10 cellular contexts compared by ENCODE assay signal in genomic region chr20:3900187-3900604, GRCh38. TPM values are rescaled to one million over a fixed set of nuclear protein-coding genes. Genes with fewer than 3 reads are reported as not detected.
DNase-seq lines count a peak whose midpoint lies in the region; ATAC-seq and TF ChIP-seq lines count a peak whose summit lies in the region.
"Had no signal": no experiment of that assay in that cellular context is flagged by ENCODE, and none has a peak within 500 bp of the region (broad histone marks: within the 10 kb centered on the region; RNA-seq: fewer than 3 reads in every experiment).

No MANE protein-coding gene starts in this region.

- H3K27me3 ChIP-seq in left ventricle myocardium inferior (ENCODE audit: low read depth) = no peaks in the 10 kb centered on the region
- H3K27me3 ChIP-seq in PC-9 (ENCODE audit: insufficient read depth, low read depth) = no peaks in the 10 kb centered on the region

- ATAC-seq in Right ventricle myocardium inferior (peak; percentile 18), HG03354 (IDR thresholded peaks at IDR 0.05; ENCODE audit: poor library complexity, severe bottlenecking, unreplicated experiment) (no peak)

- H3F3A ChIP-seq in PC-9 (ENCODE audit: insufficient read depth, low read depth) = peaks cover 56% of the 10 kb centered on the region

- peaks cover 90% of the 10 kb centered on the region for H3K4me1 ChIP-seq in left ventricle myocardium inferior
- H3K4me1 ChIP-seq in PC-9 (replicated peaks; ENCODE audit: insufficient read depth) = peaks cover 17% of the 10 kb centered on the region

- no peaks in the 10 kb centered on the region for H3K9me3 Mint-ChIP-seq in type B pancreatic cell

- H3K4me1 Mint-ChIP-seq in type B pancreatic cell (ENCODE audit: unreplicated experiment) = peaks cover 38% of the 10 kb centered on the region

- POLR2A ChIA-PET in PC-9 (lab: Charles Lee; ENCODE audit: unreplicated experiment) = no interaction called here

- no peak overlapping the region for H2AFZ ChIP-seq in PC-9

- H3K79me2 ChIP-seq in PC-9 (ENCODE audit: low read depth) = peaks cover 100% of the 10 kb centered on the region

- no TSS peak for BruUV-seq in PC-9 (replicated peaks; lab: Mats Ljungman, UMichigan)

- no peaks in the 10 kb centered on the region for H3K9me2 ChIP-seq in PC-9 (ENCODE audit: insufficient read depth)

- H3K36me3 Mint-ChIP-seq in type B pancreatic cell = peaks cover 5% of the 10 kb centered on the region

- H3K4me3 ChIP-seq in left ventricle myocardium inferior (no peak overlapping the region), PC-9 (no peak overlapping the region)

- H3K36me3 ChIP-seq in left ventricle myocardium inferior (no peaks in the 10 kb centered on the region), PC-9 (ENCODE audit: low read depth) (0 out of 2 replicates have a peak, but pooled peaks cover 10% of the 10 kb centered on the region)

- H3K27ac Mint-ChIP-seq in type B pancreatic cell = peak overlapping the region; percentile 7

- intact Hi-C loops in Right ventricle myocardium inferior (cut with DNase I) = no loop called here
- intact Hi-C loops in left ventricle myocardium inferior (cut with micrococcal nuclease) = no loop called here
- intact Hi-C loops in PC-9 (cut with micrococcal nuclease; ENCODE audit: unreplicated experiment) = no loop called here

- no peak for TF ChIP-seq CTCF in left ventricle myocardium inferior (IDR thresholded peaks at IDR 0.05; ENCODE audit: borderline replicate concordance)
- no peak for TF ChIP-seq CTCF in PC-9 (conservative IDR thresholded peaks at IDR 0.05)
- no peak for TF ChIP-seq CTCF in type B pancreatic cell (conservative IDR thresholded peaks at IDR 0.05)

- DNase-seq in Right ventricle myocardium inferior (ENCODE audit: missing footprints) (no peak), left ventricle myocardium inferior (no peak), PC-9 (no peak), epithelial cell of prostate (ENCODE audit: low read depth, low spot score) (no peak), type B pancreatic cell (ENCODE audit: extremely low spot score, unreplicated experiment) (no peak), AG20443 (ENCODE audit: low spot score) (no peak), GM19238 (ENCODE audit: insufficient read length, low spot score) (no peak)
- DNase-seq: NCI-H1436; stimulated activated CD4-positive, alpha-beta T cell treated with anti-CD3 and anti-CD28 coated beads, Interleukin-12 subunit alpha, Interleukin-12 subunit beta, amount 100 ng/mL, for 4 hours had no signal

- no peaks in the 10 kb centered on the region for H3K27me3 Mint-ChIP-seq in type B pancreatic cell

- H4K20me1 ChIP-seq in PC-9 (ENCODE audit: insufficient read depth) = peaks cover 100% of the 10 kb centered on the region

- CTCF ChIA-PET in PC-9 (lab: Charles Lee) = no interaction called here

- no peak overlapping the region for H3K27ac ChIP-seq in left ventricle myocardium inferior (replicated peaks)
- H3K27ac ChIP-seq in PC-9 = peak overlapping the region; percentile 32; the same call in 1 of the 2 replicates
- peak overlapping the region; percentile 76 for H3K27ac ChIP-seq in epithelial cell of prostate

- H3K9me3 ChIP-seq in left ventricle myocardium inferior (replicated peaks) (no peaks in the 10 kb centered on the region), PC-9 (ENCODE audit: insufficient read depth, low read depth) (no peaks in the 10 kb centered on the region)

- H3K4me2 ChIP-seq in PC-9 = no peak overlapping the region

- H3K4me3 Mint-ChIP-seq in type B pancreatic cell = peak overlapping the region; percentile 1

RNA-seq across cellular contexts. Expression of gene PANK2, which starts 11.0 kb away (rescaled TPM):
- total RNA-seq in Right ventricle myocardium inferior (16.6 TPM), left ventricle myocardium inferior (16.4 TPM), PC-9 (2021) (51.6 and 54.5 TPM in 2 replicates), type B pancreatic cell (ENCODE audit: low replicate concordance) (38.9 and 55.3 TPM in 2 replicates)

RNA-seq across cellular contexts. Expression of gene MAVS, which starts 53.6 kb away (rescaled TPM):
- total RNA-seq in Right ventricle myocardium inferior = 35.0 TPM
- total RNA-seq in left ventricle myocardium inferior = 44.9 TPM
- 53.6 and 61.3 TPM in 2 replicates for total RNA-seq in PC-9 (2021)
- 44.5 and 52.2 TPM in 2 replicates for total RNA-seq in type B pancreatic cell (ENCODE audit: low replicate concordance)
